Comparison of ENCODE assay signal across 10 cellular contexts in the genomic region with DNA sequence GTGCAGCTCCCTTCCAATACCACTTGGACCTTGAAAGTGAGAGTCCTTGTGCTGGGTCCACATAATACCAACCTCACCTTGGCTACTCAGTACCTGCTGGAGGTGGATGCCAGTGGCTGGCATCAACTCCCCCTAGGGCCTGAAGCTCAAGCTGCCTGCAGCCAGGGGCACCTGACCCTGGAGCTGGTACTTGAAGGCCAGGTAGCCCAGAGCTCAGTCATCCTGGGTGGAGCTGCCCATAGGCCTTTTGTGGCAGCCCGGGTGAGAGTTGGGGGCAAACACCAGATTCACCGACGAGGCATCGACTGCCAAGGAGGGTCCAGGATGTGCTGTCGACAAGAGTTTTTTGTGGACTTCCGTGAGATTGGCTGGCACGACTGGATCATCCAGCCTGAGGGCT. TPM values are rescaled to one million over a fixed set of nuclear protein-coding genes. Genes with fewer than 3 reads are reported as not detected.
"Had no signal": no experiment of that assay in that cellular context is flagged by ENCODE, and none has a peak within 500 bp of the region (broad histone marks: within the 10 kb centered on the region; RNA-seq: fewer than 3 reads in every experiment).

No MANE protein-coding gene starts in this region.

- H2AFZ ChIP-seq: GM23248 had no signal

- FAIRE-seq: H54, HTR-8/SVneo had no signal

- DNase-seq: GM23248, GOT3, H9, HCEC 1CT, KBM-7 had no signal

- H3K4me2 ChIP-seq: KMS-11 had no signal

- H3K27ac Mint-ChIP-seq: H9, IgD-negative memory B cell had no signal

- H3K9me3 Mint-ChIP-seq: H9, IgD-negative memory B cell had no signal

- H3K4me3 Mint-ChIP-seq: H9, IgD-negative memory B cell had no signal

- H3K27ac ChIP-seq: GM23248, KMS-11 had no signal

- H3K9ac ChIP-seq: GM23248, KMS-11 had no signal

- H3K4me3 ChIP-seq: GM23248 had no signal

RNA-seq across cellular contexts. Expression of gene INHBE, which starts 5.7 kb away (rescaled TPM):
- polyA plus RNA-seq: IgD-negative memory B cell had no signal

RNA-seq across cellular contexts. Expression of gene INHBC, which starts 14.8 kb away (rescaled TPM):
- total RNA-seq: GM23248, H9, HT-29 had no signal
- polyA plus RNA-seq: GM23248, IgD-negative memory B cell had no signal
